In genomic region chr10:72038458-72039001, GRCh38 we compare ENCODE assay signal across 1 cellular context.
A peak's percentile ranks its signal among the peaks of the same experiment; 100 is the strongest.
TF ChIP-seq lines count a peak whose summit lies in the region.

No MANE protein-coding gene starts in this region.

TF ChIP-seq in K562, 482 proteins besides CTCF, POLR2A, EP300 and RAD21 (continued from another document):
- TF ChIP-seq MGA (IDR thresholded peaks at IDR 0.05) (no peak), HMGN3 (IDR thresholded peaks at IDR 0.05; ENCODE audit: borderline replicate concordance, extremely low read depth, insufficient read length, low read depth, low read length) (no peak), ZBTB34 (CRISPR knock-in tag; IDR thresholded peaks at IDR 0.05) (no peak), GTF2E2 (tag; IDR thresholded peaks at IDR 0.05) (no peak), BCLAF1 (IDR thresholded peaks at IDR 0.05; ENCODE audit: borderline replicate concordance in 1 of 2, control insufficient read depth in 1 of 2, low read depth in 2 of 2, low read length in 1 of 2) (no peak), FOSL1 (tag; conservative IDR thresholded peaks at IDR 0.05) (peak; percentile 18; the same call in 1 of the 2 replicates), ZSCAN29 (IDR thresholded peaks at IDR 0.05) (no peak), NR3C1 (CRISPR knock-in tag; IDR thresholded peaks at IDR 0.05) (no peak), FOXJ3 (CRISPR knock-in tag; IDR thresholded peaks at IDR 0.05) (no peak), TAF7 (tag; IDR thresholded peaks at IDR 0.05) (no peak), NR2F6 (CRISPR knock-in tag; IDR thresholded peaks at IDR 0.05) (no peak), ZNF41 (CRISPR knock-in tag; conservative IDR thresholded peaks at IDR 0.05) (no peak), RFX5 (IDR thresholded peaks at IDR 0.05; ENCODE audit: low read depth, low read length) (no peak)
